ENCODE assay signal across 14 cellular contexts in the genomic region with DNA sequence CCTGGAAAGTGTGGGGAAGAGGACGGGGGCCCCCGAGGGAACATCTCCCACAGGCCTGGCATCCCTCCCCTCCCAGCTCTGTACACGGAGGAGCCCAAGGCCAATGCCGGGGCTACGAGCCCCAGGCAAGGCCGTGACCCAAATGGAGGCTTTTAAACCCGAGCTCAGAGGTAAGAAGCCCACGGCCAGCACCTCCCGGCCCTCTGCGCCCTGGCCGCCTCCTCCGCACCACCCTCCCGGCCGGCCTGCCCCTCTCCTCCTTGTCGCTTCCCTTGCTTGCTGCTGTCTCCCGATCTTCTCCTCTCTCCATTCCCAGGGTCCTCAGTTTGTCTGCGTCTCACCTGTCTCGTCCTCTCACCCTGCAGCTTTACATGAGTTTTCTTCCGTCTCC. TPM values are rescaled to one million over a fixed set of nuclear protein-coding genes. Genes with fewer than 3 reads are reported as not detected.
DNase-seq lines count a peak whose midpoint lies in the region; ATAC-seq and TF ChIP-seq lines count a peak whose summit lies in the region.
"Had no signal": no experiment of that assay in that cellular context is flagged by ENCODE, and none has a peak within 500 bp of the region (broad histone marks: within the 10 kb centered on the region; RNA-seq: fewer than 3 reads in every experiment).

No MANE protein-coding gene starts in this region.

- 84 to 85% methylated on average over 18 to 19 of the region's 19 CpGs for WGBS in endodermal cell (ENCODE audit: insufficient coverage in 1 of 2, insufficient read length in 1 of 2), 2 experiments

- H3K27ac ChIP-seq in endodermal cell (ENCODE audit: low read depth, low read length) (no peak overlapping the region), mucosa of rectum (ENCODE audit: low read depth in 2 of 2, low read length in 2 of 2) (peak overlapping the region; percentile 79 to 97)

- H3K4me1 Mint-ChIP-seq in activated naive CD8-positive, alpha-beta T cell treated with anti-CD3 and anti-CD28 coated beads, Interleukin-2, amount 10 ng/mL, durations not matched to agents 7 days and 5 days, result peaks cover 13% of the 10 kb centered on the region
- peaks cover 4% of the 10 kb centered on the region for H3K4me1 Mint-ChIP-seq in activated naive CD8-positive, alpha-beta T cell treated with anti-CD3 and anti-CD28 coated beads for 36 hours
- H3K4me1 Mint-ChIP-seq in endodermal cell, result peaks cover 14% of the 10 kb centered on the region
- peaks cover 4% of the 10 kb centered on the region for H3K4me1 Mint-ChIP-seq in type B pancreatic cell (ENCODE audit: unreplicated experiment)
- H3K4me1 Mint-ChIP-seq: CD14-positive monocyte had no signal

- peak; percentile 15 for ATAC-seq in activated naive CD8-positive, alpha-beta T cell treated with anti-CD3 and anti-CD28 coated beads, Interleukin-2, amount 10 ng/mL, durations not matched to agents 7 days and 5 days (ENCODE audit: low read depth)
- ATAC-seq: Right ventricle myocardium inferior had no signal

- no peaks in the 10 kb centered on the region for H3K4me1 ChIP-seq in endodermal cell (ENCODE audit: control insufficient read depth, insufficient read depth, low read length)
- H3K4me1 ChIP-seq in mucosa of rectum (ENCODE audit: control insufficient read depth in 2 of 2, insufficient read depth in 2 of 2, low read length in 2 of 2), result peaks cover 14 to 43% of the 10 kb centered on the region in 2 donors

- H3K9ac ChIP-seq in endodermal cell (ENCODE audit: extremely low read depth, low read length, poor library complexity, severe bottlenecking), result no peak overlapping the region
- peak overlapping the region; percentile 87 to 94 for H3K9ac ChIP-seq in mucosa of rectum (ENCODE audit: low read depth in 1 of 2, low read length in 2 of 2)

- peaks cover 3% of the 10 kb centered on the region for H3K36me3 Mint-ChIP-seq in activated naive CD8-positive, alpha-beta T cell treated with anti-CD3 and anti-CD28 coated beads, Interleukin-2, amount 10 ng/mL, durations not matched to agents 7 days and 5 days
- no peaks in the 10 kb centered on the region for H3K36me3 Mint-ChIP-seq in activated naive CD8-positive, alpha-beta T cell treated with anti-CD3 and anti-CD28 coated beads for 36 hours
- H3K36me3 Mint-ChIP-seq in endodermal cell (ENCODE audit: low read depth) (no peaks in the 10 kb centered on the region), type B pancreatic cell (no peaks in the 10 kb centered on the region)
- H3K36me3 Mint-ChIP-seq: CD14-positive monocyte had no signal

- no peak overlapping the region for H3K27ac Mint-ChIP-seq in activated naive CD8-positive, alpha-beta T cell treated with anti-CD3 and anti-CD28 coated beads, Interleukin-2, amount 10 ng/mL, durations not matched to agents 7 days and 5 days
- no peak overlapping the region for H3K27ac Mint-ChIP-seq in activated naive CD8-positive, alpha-beta T cell treated with anti-CD3 and anti-CD28 coated beads for 36 hours
- H3K27ac Mint-ChIP-seq in endodermal cell (no peak overlapping the region), type B pancreatic cell (no peak overlapping the region)

- no peaks in the 10 kb centered on the region for H3K36me3 ChIP-seq in endodermal cell (ENCODE audit: control insufficient read depth, insufficient read depth, low read length)
- H3K36me3 ChIP-seq in mucosa of rectum (ENCODE audit: control insufficient read depth in 2 of 2, insufficient read depth in 2 of 2, low read length in 2 of 2), result peaks cover 5 to 8% of the 10 kb centered on the region in 2 donors

- no peak overlapping the region for H3K4me3 Mint-ChIP-seq in activated naive CD8-positive, alpha-beta T cell treated with anti-CD3 and anti-CD28 coated beads, Interleukin-2, amount 10 ng/mL, durations not matched to agents 7 days and 5 days
- no peak overlapping the region for H3K4me3 Mint-ChIP-seq in activated naive CD8-positive, alpha-beta T cell treated with anti-CD3 and anti-CD28 coated beads for 36 hours
- H3K4me3 Mint-ChIP-seq in endodermal cell (no peak overlapping the region), type B pancreatic cell (peak overlapping the region; percentile 19)
- H3K4me3 Mint-ChIP-seq: CD14-positive monocyte had no signal

- TF ChIP-seq CTCF in endodermal cell (conservative IDR thresholded peaks at IDR 0.05), result no peak
- TF ChIP-seq CTCF in type B pancreatic cell (conservative IDR thresholded peaks at IDR 0.05), result no peak

- H3K9me3 ChIP-seq in endodermal cell (ENCODE audit: control insufficient read depth, low read length) (no peaks in the 10 kb centered on the region), mucosa of rectum (ENCODE audit: control insufficient read depth in 2 of 2, low read length in 2 of 2) (no peaks in the 10 kb centered on the region)

- H3K27me3 ChIP-seq in endodermal cell (ENCODE audit: control insufficient read depth, insufficient read depth, low read length, poor library complexity, severe bottlenecking) (no peaks in the 10 kb centered on the region), mucosa of rectum (ENCODE audit: control insufficient read depth in 2 of 2, insufficient read depth in 2 of 2, low read length in 2 of 2) (no peaks in the 10 kb centered on the region)

- no peak overlapping the region for H3K4me3 ChIP-seq in endodermal cell (ENCODE audit: low read length)
- H3K4me3 ChIP-seq in mucosa of rectum (ENCODE audit: low read length in 2 of 2), result peak overlapping the region; percentile 73 to 74

- POLR2A ChIA-PET in activated naive CD8-positive, alpha-beta T cell treated with anti-CD3 and anti-CD28 coated beads, Interleukin-2, amount 10 ng/mL, durations not matched to agents 7 days and 5 days (lab: Charles Lee), result no interaction called here

- no peak for DNase-seq in activated naive CD8-positive, alpha-beta T cell treated with anti-CD3 and anti-CD28 coated beads, Interleukin-2, amount 10 ng/mL, durations not matched to agents 7 days and 5 days
- DNase-seq in activated naive CD8-positive, alpha-beta T cell treated with anti-CD3 and anti-CD28 coated beads for 36 hours, result no peak
- DNase-seq in endodermal cell (peak; percentile 62), type B pancreatic cell (ENCODE audit: extremely low spot score, unreplicated experiment) (no peak), NCI-H2196 (lab: John Stamatoyannopoulos, UW; ENCODE audit: unreplicated experiment) (no peak), hippocampal formation (lab: John Stamatoyannopoulos, UW) (no peak)
- DNase-seq in activated T-cell treated with anti-CD3 and anti-CD28 coated beads, Interleukin-2, amount 50 U/mL, for 1 hour, result no peak
- DNase-seq: COR-L47, KG1, NCI-H1092, NCI-H748 treated with DMSO at 0.1 percent for 48 hours had no signal

- peaks cover 2% of the 10 kb centered on the region for H3K9me3 Mint-ChIP-seq in activated naive CD8-positive, alpha-beta T cell treated with anti-CD3 and anti-CD28 coated beads, Interleukin-2, amount 10 ng/mL, durations not matched to agents 7 days and 5 days
- no peaks in the 10 kb centered on the region for H3K9me3 Mint-ChIP-seq in activated naive CD8-positive, alpha-beta T cell treated with anti-CD3 and anti-CD28 coated beads for 36 hours
- no peaks in the 10 kb centered on the region for H3K9me3 Mint-ChIP-seq in endodermal cell
- H3K9me3 Mint-ChIP-seq in type B pancreatic cell, result no peaks in the 10 kb centered on the region

- H3K27me3 Mint-ChIP-seq in activated naive CD8-positive, alpha-beta T cell treated with anti-CD3 and anti-CD28 coated beads, Interleukin-2, amount 10 ng/mL, durations not matched to agents 7 days and 5 days, result peaks cover 8% of the 10 kb centered on the region
- peaks cover 8% of the 10 kb centered on the region for H3K27me3 Mint-ChIP-seq in activated naive CD8-positive, alpha-beta T cell treated with anti-CD3 and anti-CD28 coated beads for 36 hours
- H3K27me3 Mint-ChIP-seq in endodermal cell (ENCODE audit: insufficient read depth) (peaks cover 9% of the 10 kb centered on the region), type B pancreatic cell (peaks cover 23% of the 10 kb centered on the region)

RNA-seq across cellular contexts. Expression of a gene that starts 1.3 kb away (rescaled TPM):
- under 1 TPM in 1 of 2 experiments, not detected in 1; 0.06 TPM for total RNA-seq in activated naive CD8-positive, alpha-beta T cell treated with anti-CD3 and anti-CD28 coated beads, Interleukin-2, amount 10 ng/mL, durations not matched to agents 7 days and 5 days
- total RNA-seq in activated naive CD8-positive, alpha-beta T cell treated with anti-CD3 and anti-CD28 coated beads for 36 hours, result under 1 TPM; 0.08 to 0.14 TPM
- total RNA-seq in endodermal cell, result 1 to 10 TPM in 1 of 2 donors, under 1 TPM in 1; 0.35 to 2.3 TPM
- polyA plus RNA-seq in endodermal cell (2013, experiment 1 of 2), result 0.18 TPM
- polyA plus RNA-seq in endodermal cell (2013, experiment 2 of 2), result 0.08 TPM
- total RNA-seq in type B pancreatic cell (ENCODE audit: low replicate concordance), result 1.9 and 2.4 TPM in 2 replicates
- total RNA-seq: Right ventricle myocardium inferior had no signal
- polyA plus RNA-seq: CD14-positive monocyte had no signal
